Comparison of ENCODE assay signal across 8 cellular contexts in the genomic region with DNA sequence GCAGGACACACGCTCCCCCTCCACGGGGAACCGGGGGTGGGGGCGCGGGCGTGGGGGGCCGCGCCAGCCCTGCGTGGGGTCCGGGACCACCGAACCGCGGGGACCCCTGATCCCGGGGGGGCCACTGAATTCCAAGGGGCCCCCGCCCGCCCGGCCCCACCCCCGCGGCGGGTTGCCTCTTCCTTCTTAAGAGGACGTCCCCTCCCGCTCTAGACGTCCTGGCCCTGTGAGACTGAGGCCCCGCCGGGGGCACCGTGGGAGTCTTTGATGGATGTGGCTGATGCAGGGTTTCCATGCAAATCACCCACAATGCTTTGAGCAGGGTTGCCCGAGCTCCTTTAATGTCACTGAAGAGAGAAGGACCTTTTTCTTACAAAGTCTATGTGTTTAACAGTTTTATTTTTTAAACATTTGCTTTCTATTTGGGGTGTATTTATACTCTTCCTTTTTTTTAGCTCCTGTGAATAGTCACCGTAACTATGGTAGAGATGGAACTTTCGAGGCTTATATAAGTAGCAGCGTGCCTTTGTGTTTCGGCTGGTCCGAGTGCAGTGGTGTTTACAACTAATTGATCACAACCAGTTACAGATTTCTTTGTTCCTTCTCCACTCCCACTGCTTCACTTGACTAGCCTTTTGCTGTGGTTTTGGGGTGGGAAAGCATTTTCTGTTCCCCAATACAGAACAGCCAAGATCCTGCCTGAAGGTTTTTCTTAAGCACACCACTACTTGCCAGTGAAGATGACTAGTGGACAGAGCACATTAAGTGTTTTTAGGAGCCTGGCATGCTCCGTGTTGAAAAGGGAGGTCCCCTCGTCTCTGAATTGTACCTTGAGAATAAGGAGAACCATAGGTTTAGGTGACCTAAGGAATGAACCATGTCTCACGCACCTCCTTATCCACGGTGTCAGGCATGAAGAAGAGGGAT. TPM values are rescaled to one million over a fixed set of nuclear protein-coding genes. Genes with fewer than 3 reads are reported as not detected.
A peak's percentile ranks its signal among the peaks of the same experiment; 100 is the strongest.
DNase-seq lines count a peak whose midpoint lies in the region; ATAC-seq and TF ChIP-seq lines count a peak whose summit lies in the region.

No MANE protein-coding gene starts in this region.

- DNase-seq in DMS79 (lab: John Stamatoyannopoulos, UW), result peak; percentile 62
- DNase-seq in LHCN-M2 (ENCODE audit: low read depth), result peak; percentile 89
- peak; percentile 86 for DNase-seq in RPMI8226
- DNase-seq in activated T-helper 2 cell treated with anti-CD3 and anti-CD28 coated beads, Interferon-gamma antibody, Interleukin-2, Interleukin-4, amounts not matched to agents 10 μg/mL and 5 μg/mL and 100 μg/mL, durations not matched to agents 14 hours and 24 hours and 36 hours (ENCODE audit: low spot score), result peak; percentile 71
- DNase-seq in fibroblast of the aortic adventitia (ENCODE audit: low read depth), result peak; percentile 86
- peak; percentile 76 for DNase-seq in neural crest cell (ENCODE audit: low read depth, low spot score)
- peak; percentile 41 for DNase-seq in stomach

- no peak for TF ChIP-seq CTCF in fibroblast of the aortic adventitia (IDR thresholded peaks at IDR 0.05; ENCODE audit: insufficient read depth, low read length)
- TF ChIP-seq CTCF in neural crest cell (conservative IDR thresholded peaks at IDR 0.05), result no peak
- TF ChIP-seq CTCF in stomach (IDR thresholded peaks at IDR 0.05), result no peak

- ATAC-seq in GM21825 (IDR thresholded peaks at IDR 0.05; ENCODE audit: unreplicated experiment), result peak; percentile 46

- no peaks in the 10 kb centered on the region for H3K36me3 Mint-ChIP-seq in activated T-helper 2 cell treated with anti-CD3 and anti-CD28 coated beads, Interferon-gamma antibody, Interleukin-2, Interleukin-4, amounts not matched to agents 10 μg/mL and 5 μg/mL and 100 μg/mL, durations not matched to agents 14 hours and 24 hours and 36 hours (ENCODE audit: low read depth)
- H3K36me3 Mint-ChIP-seq in neural crest cell (ENCODE audit: low read depth), result no peaks in the 10 kb centered on the region

- peak overlapping the region in 4 of 5 donors; percentile 27 to 67 (median 43) for H3K27ac ChIP-seq in stomach

- H3K4me1 ChIP-seq in stomach, result peaks cover 11 to 55% (median 38%) of the 10 kb centered on the region in 4 donors

- H3K27me3 Mint-ChIP-seq in activated T-helper 2 cell treated with anti-CD3 and anti-CD28 coated beads, Interferon-gamma antibody, Interleukin-2, Interleukin-4, amounts not matched to agents 10 μg/mL and 5 μg/mL and 100 μg/mL, durations not matched to agents 14 hours and 24 hours and 36 hours (ENCODE audit: low read depth), result peaks cover 5% of the 10 kb centered on the region
- H3K27me3 Mint-ChIP-seq in neural crest cell (ENCODE audit: low read depth), result peaks cover 8% of the 10 kb centered on the region

- H3K9me3 Mint-ChIP-seq in activated T-helper 2 cell treated with anti-CD3 and anti-CD28 coated beads, Interferon-gamma antibody, Interleukin-2, Interleukin-4, amounts not matched to agents 10 μg/mL and 5 μg/mL and 100 μg/mL, durations not matched to agents 14 hours and 24 hours and 36 hours, result peaks cover 7% of the 10 kb centered on the region
- H3K9me3 Mint-ChIP-seq in neural crest cell, result no peaks in the 10 kb centered on the region

- intact Hi-C loops in activated T-helper 2 cell treated with anti-CD3 and anti-CD28 coated beads, Interferon-gamma antibody, Interleukin-2, Interleukin-4, amounts not matched to agents 10 μg/mL and 5 μg/mL and 100 μg/mL, durations not matched to agents 14 hours and 24 hours and 36 hours (cut with micrococcal nuclease), result loop anchor here (1.0 to 5.0 kb wide), 4 partner anchors 20 to 286 kb away; a partner anchor contains a TSS
- intact Hi-C loops in stomach (cut with DNase I; ENCODE audit: low total_unique reads), result no loop called here

- no peak for TF ChIP-seq POLR2A in stomach (IDR thresholded peaks at IDR 0.05)

- H3K9me3 ChIP-seq in stomach, result no peaks in the 10 kb centered on the region

- peaks cover 0 to 3% (median under 1%) of the 10 kb centered on the region in 3 donors for H3K27me3 ChIP-seq in stomach

- 0 to 1% (median 0%) methylated on average over 17 to 36 of the region's 36 CpGs for whole genome bisulfite sequencing in stomach, 5 donors

- peak overlapping the region; percentile 73 for H3K4me3 ChIP-seq in fibroblast of the aortic adventitia (ENCODE audit: low read depth, low read length)
- peak overlapping the region; percentile 58 to 82 (median 69) for H3K4me3 ChIP-seq in stomach

- peak overlapping the region; percentile 97 for H3K4me3 Mint-ChIP-seq in activated T-helper 2 cell treated with anti-CD3 and anti-CD28 coated beads, Interferon-gamma antibody, Interleukin-2, Interleukin-4, amounts not matched to agents 10 μg/mL and 5 μg/mL and 100 μg/mL, durations not matched to agents 14 hours and 24 hours and 36 hours (ENCODE audit: low read depth)
- H3K4me3 Mint-ChIP-seq in neural crest cell, result peak overlapping the region; percentile 95

- H3K4me1 Mint-ChIP-seq in activated T-helper 2 cell treated with anti-CD3 and anti-CD28 coated beads, Interferon-gamma antibody, Interleukin-2, Interleukin-4, amounts not matched to agents 10 μg/mL and 5 μg/mL and 100 μg/mL, durations not matched to agents 14 hours and 24 hours and 36 hours (ENCODE audit: low read depth), result peaks cover 39% of the 10 kb centered on the region
- H3K4me1 Mint-ChIP-seq in neural crest cell, result peaks cover 43% of the 10 kb centered on the region

- no peaks in the 10 kb centered on the region for H3K36me3 ChIP-seq in stomach

- no peak for TF ChIP-seq EP300 in stomach (IDR thresholded peaks at IDR 0.05)

- peak overlapping the region; percentile 85 for H3K27ac Mint-ChIP-seq in activated T-helper 2 cell treated with anti-CD3 and anti-CD28 coated beads, Interferon-gamma antibody, Interleukin-2, Interleukin-4, amounts not matched to agents 10 μg/mL and 5 μg/mL and 100 μg/mL, durations not matched to agents 14 hours and 24 hours and 36 hours
- peak overlapping the region; percentile 97 for H3K27ac Mint-ChIP-seq in neural crest cell (ENCODE audit: unreplicated experiment)

RNA-seq across cellular contexts. Expression of a gene that starts 44.8 kb away (rescaled TPM):
- total RNA-seq in LHCN-M2 (2014; rRNA removed) (304 and 320 TPM in 2 replicates), fibroblast of the aortic adventitia (ENCODE audit: low replicate concordance) (123 and 200 TPM in 2 replicates), neural crest cell (151 and 154 TPM in 2 replicates), stomach (100 to 1,000 TPM in 3 of 5 donors, 10 to 100 TPM in 2; 26.8 to 185 (median 176) TPM)
- 138 TPM for polyA plus RNA-seq in LHCN-M2 (2012)
- total RNA-seq in activated T-helper 2 cell treated with anti-CD3 and anti-CD28 coated beads, Interferon-gamma antibody, Interleukin-2, Interleukin-4, amounts not matched to agents 10 μg/mL and 5 μg/mL and 100 μg/mL, durations not matched to agents 14 hours and 24 hours and 36 hours, result 155 and 159 TPM in 2 replicates
- 10 to 100 TPM; 13.7 to 55.0 (median 35.8) TPM for polyA plus RNA-seq in stomach

Comparison
In these comparisons a context has a peak if more than half of its experiments do, and no peak if none do; other contexts are left out.
1. Peak in every context shown above with its lines: DNase-seq, ATAC-seq, H3K4me3 ChIP-seq and H3K27ac ChIP-seq.